In genomic region chr12:32548691-32549412, GRCh38 we compare ENCODE assay signal across 11 cellular contexts.
A peak's percentile ranks its signal among the peaks of the same experiment; 100 is the strongest.
DNase-seq lines count a peak whose midpoint lies in the region; ATAC-seq and TF ChIP-seq lines count a peak whose summit lies in the region.
"Had no signal": no experiment of that assay in that cellular context is flagged by ENCODE, and none has a peak within 500 bp of the region (broad histone marks: within the 10 kb centered on the region; RNA-seq: fewer than 3 reads in every experiment).

No MANE protein-coding gene starts in this region.

- H3K9me3 ChIP-seq in right atrium auricular region, result no peaks in the 10 kb centered on the region
- H3K9me3 ChIP-seq in skeletal muscle satellite cell (replicated peaks; ENCODE audit: low read length), result no peaks in the 10 kb centered on the region

- no peak for TF ChIP-seq CTCF in brain microvascular endothelial cell (IDR thresholded peaks at IDR 0.05; ENCODE audit: low read depth, low read length, missing control alignments)
- no peak for TF ChIP-seq CTCF in right atrium auricular region (IDR thresholded peaks at IDR 0.05)

- H3K9ac ChIP-seq in skeletal muscle satellite cell (ENCODE audit: low read depth, low read length), result peak overlapping the region; percentile 22

- H3K27me3 ChIP-seq in brain microvascular endothelial cell (replicated peaks), result no peaks in the 10 kb centered on the region
- no peaks in the 10 kb centered on the region for H3K27me3 ChIP-seq in right atrium auricular region
- H3K27me3 ChIP-seq in skeletal muscle satellite cell (ENCODE audit: control insufficient read depth, insufficient read depth, low read length), result no peaks in the 10 kb centered on the region

- H3K4me3 ChIP-seq in brain microvascular endothelial cell (ENCODE audit: low read depth, low read length) (no peak overlapping the region), right atrium auricular region (no peak overlapping the region), skeletal muscle satellite cell (ENCODE audit: low read length) (peak overlapping the region; percentile 25)

- H3K4me1 ChIP-seq in right atrium auricular region (peaks cover 0 to 67% of the 10 kb centered on the region in 2 donors), skeletal muscle satellite cell (ENCODE audit: control insufficient read depth, insufficient read depth, low read length) (peaks cover 44% of the 10 kb centered on the region)

- no peak for ATAC-seq in SK-N-SH treated with all-trans-retinoic acid at 6 μM for 48 hours
- ATAC-seq: left colon had no signal

- no peaks in the 10 kb centered on the region for H3K36me3 ChIP-seq in brain microvascular endothelial cell (replicated peaks)
- H3K36me3 ChIP-seq in right atrium auricular region, result no peaks in the 10 kb centered on the region
- H3K36me3 ChIP-seq in skeletal muscle satellite cell (ENCODE audit: insufficient read depth, low read length), result peaks cover 19% of the 10 kb centered on the region

- H3K4me2 ChIP-seq in skeletal muscle satellite cell (ENCODE audit: low read length), result peak overlapping the region; percentile 68

- in situ Hi-C loops in brain microvascular endothelial cell (cut with HindIII; ENCODE audit: low pct_ligation_motif_present, low sequenced_read_pairs), result no loop called here

- DNase-seq in Daoy (ENCODE audit: low read depth) (peak; percentile 12), brain microvascular endothelial cell (peak; percentile 67), right atrium auricular region (ENCODE audit: low spot score) (peak; percentile 60), DMS53 treated with DMSO at 0.1 percent for 48 hours (lab: John Stamatoyannopoulos, UW; ENCODE audit: unreplicated experiment) (no peak), T-helper 9 cell (no peak), NCI-H2171 treated with DMSO at 0.1 percent for 48 hours (lab: John Stamatoyannopoulos, UW) (no peak)
- DNase-seq: activated naive CD8-positive, alpha-beta T cell treated with anti-CD3 and anti-CD28 coated beads for 36 hours; left colon; NCI-H2081 treated with DMSO at 0.1 percent for 48 hours had no signal

- peak overlapping the region; percentile 49 for H3K27ac ChIP-seq in brain microvascular endothelial cell
- H3K27ac ChIP-seq in right atrium auricular region, result peak overlapping the region; percentile 65 to 72

TF ChIP-seq in SK-N-SH treated with all-trans-retinoic acid at 6 μM for 48 hours, 23 proteins besides CTCF, POLR2A, EP300 and RAD21:
- TF ChIP-seq TSHZ2 (CRISPR knock-in tag; IDR thresholded peaks at IDR 0.05) (no peak), TOX (CRISPR knock-in tag; IDR thresholded peaks at IDR 0.05; ENCODE audit: borderline replicate concordance) (no peak), CREB5 (CRISPR knock-in tag; IDR thresholded peaks at IDR 0.05; ENCODE audit: low read depth) (no peak), CSDC2 (CRISPR knock-in tag; IDR thresholded peaks at IDR 0.05) (no peak), ZFP3 (CRISPR knock-in tag; IDR thresholded peaks at IDR 0.05) (no peak), ZNF70 (CRISPR knock-in tag; IDR thresholded peaks at IDR 0.05) (no peak), ZNF8 (CRISPR knock-in tag; IDR thresholded peaks at IDR 0.05) (no peak), CSRNP3 (CRISPR knock-in tag; IDR thresholded peaks at IDR 0.05) (no peak), ARNTL (CRISPR knock-in tag; IDR thresholded peaks at IDR 0.05; ENCODE audit: borderline replicate concordance, low read depth) (no peak), ZFP30 (CRISPR knock-in tag; IDR thresholded peaks at IDR 0.05) (no peak), BACH2 (CRISPR knock-in tag; IDR thresholded peaks at IDR 0.05; ENCODE audit: borderline replicate concordance) (no peak), ISL1 (CRISPR knock-in tag; IDR thresholded peaks at IDR 0.05) (no peak)

Comparison
In these comparisons a context has a peak if more than half of its experiments do, and no peak if none do; other contexts are left out.
1. DNase-seq: peak in Daoy (single experiment), brain microvascular endothelial cell (single experiment) and right atrium auricular region (single experiment); none in DMS53 treated with DMSO at 0.1 percent for 48 hours (single experiment), T-helper 9 cell (single experiment) and NCI-H2171 treated with DMSO at 0.1 percent for 48 hours (single experiment).